1 cellular context compared by ENCODE assay signal in genomic region chrX:155611302-155611701, GRCh38.
TF ChIP-seq lines count a peak whose summit lies in the region.

No MANE protein-coding gene starts in this region.

TF ChIP-seq in A549, 52 proteins besides CTCF, POLR2A, EP300 and RAD21 (continued from another document):
- TF ChIP-seq BCL3 (IDR thresholded peaks at IDR 0.05) (no peak), MAFK (IDR thresholded peaks at IDR 0.05; ENCODE audit: partially characterized antibody) (no peak), RFX5 (IDR thresholded peaks at IDR 0.05) (no peak), GATA3 (IDR thresholded peaks at IDR 0.05; ENCODE audit: borderline replicate concordance) (no peak), HEYL (CRISPR knock-in tag; IDR thresholded peaks at IDR 0.05) (no peak), TP53 (CRISPR knock-in tag; IDR thresholded peaks at IDR 0.05) (no peak), FOSB (CRISPR knock-in tag; IDR thresholded peaks at IDR 0.05) (no peak)
- TF ChIP-seq, protein P1, sequence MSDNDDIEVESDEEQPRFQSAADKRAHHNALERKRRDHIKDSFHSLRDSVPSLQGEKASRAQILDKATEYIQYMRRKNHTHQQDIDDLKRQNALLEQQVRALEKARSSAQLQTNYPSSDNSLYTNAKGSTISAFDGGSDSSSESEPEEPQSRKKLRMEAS (IDR thresholded peaks at IDR 0.05): no peak
